In genomic region chr3:108036984-108037741, GRCh38 we compare ENCODE assay signal across 8 cellular contexts.
DNase-seq lines count a peak whose midpoint lies in the region; FAIRE-seq and TF ChIP-seq lines count a peak whose summit lies in the region.

No MANE protein-coding gene starts in this region.

- no peak for TF ChIP-seq POLR2A in erythroblast (IDR thresholded peaks at IDR 0.05; ENCODE audit: low read length)

- TF ChIP-seq CTCF in GM20000 (IDR thresholded peaks at IDR 0.05; ENCODE audit: extremely low read depth, missing control alignments) = no peak

- FAIRE-seq in HTR-8/SVneo (lab: Jason Lieb, UNC) = no peak

- peak; percentile 61 for DNase-seq in EH (ENCODE audit: low read depth)
- peak; percentile 38 for DNase-seq in GM20000 (ENCODE audit: low spot score)
- peak; percentile 6 for DNase-seq in NAMALWA (ENCODE audit: low spot score)
- DNase-seq in hepatic stellate cell (ENCODE audit: low spot score) = peak; percentile 30
- DNase-seq in HTR-8/SVneo (ENCODE audit: insufficient read length, low spot score) = no peak
- DNase-seq in DMS 273 treated with DMSO at 0.1 percent for 48 hours (lab: John Stamatoyannopoulos, UW) = no peak
- no peak for DNase-seq in erythroblast (lab: John Stamatoyannopoulos, UW)
- no peak for DNase-seq in NCI-H1694 (lab: John Stamatoyannopoulos, UW)

Comparison
In these comparisons a context has a peak if more than half of its experiments do, and no peak if none do; other contexts are left out.
1. DNase-seq: peak in EH (single experiment), GM20000 (single experiment), NAMALWA (single experiment) and hepatic stellate cell (single experiment); none in HTR-8/SVneo (single experiment), DMS 273 treated with DMSO at 0.1 percent for 48 hours (single experiment), erythroblast (0 of 2) and NCI-H1694 (single experiment).